In the genomic region with DNA sequence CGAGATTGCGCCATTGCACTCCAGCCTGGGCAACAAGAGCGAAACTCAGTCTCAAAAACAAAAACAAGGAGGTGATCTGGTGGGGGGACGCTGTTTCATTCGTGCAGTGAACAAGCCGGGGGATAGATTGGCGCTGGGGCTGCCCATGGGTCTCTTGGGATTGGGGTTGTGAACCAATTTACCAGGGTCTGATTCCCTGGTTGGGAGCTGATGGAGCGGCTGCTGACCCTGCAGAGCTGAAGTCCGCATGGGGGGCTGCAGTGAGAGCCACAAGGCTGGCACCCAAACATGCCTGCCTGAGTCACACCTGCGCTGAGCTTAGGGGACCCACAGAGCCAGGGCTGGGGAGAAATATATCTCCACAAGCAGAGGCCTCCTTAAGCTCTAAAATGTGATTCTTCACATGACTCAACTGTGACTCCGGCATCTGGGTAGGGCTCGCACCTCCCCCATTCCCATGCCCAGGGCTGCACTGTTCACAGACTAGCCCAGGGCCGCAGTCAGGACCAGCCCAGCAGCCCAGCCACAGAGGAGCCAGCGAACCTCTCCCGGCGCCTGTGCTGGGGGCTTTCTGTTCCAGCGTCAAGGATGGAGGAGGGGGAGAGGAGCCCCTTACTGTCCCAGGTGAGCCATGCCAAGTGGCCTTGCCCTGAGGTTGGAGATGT, we compare ENCODE assay signal across 12 cellular contexts. TPM values are rescaled to one million over a fixed set of nuclear protein-coding genes. Genes with fewer than 3 reads are reported as not detected.
A peak's percentile ranks its signal among the peaks of the same experiment; 100 is the strongest.
DNase-seq lines count a peak whose midpoint lies in the region; ATAC-seq, FAIRE-seq and TF ChIP-seq lines count a peak whose summit lies in the region.
"Had no signal": no experiment of that assay in that cellular context is flagged by ENCODE, and none has a peak within 500 bp of the region (broad histone marks: within the 10 kb centered on the region; RNA-seq: fewer than 3 reads in every experiment).

No MANE protein-coding gene starts in this region.

- H3K27ac ChIP-seq in A549 (peak overlapping the region; percentile 59 to 84), HCT116 (ENCODE audit: low read depth, low read length) (no peak overlapping the region), WERI-Rb-1 (no peak overlapping the region; the same call in 1 of the 2 replicates)

- ATAC-seq in A549 (peak; percentile 78 to 86), HCT116 (peak; percentile 71), HG02763 (IDR thresholded peaks at IDR 0.05; ENCODE audit: unreplicated experiment) (no peak)
- ATAC-seq in activated naive CD4-positive, alpha-beta T cell treated with anti-CD3 and anti-CD28 coated beads, Interleukin-2, amount 50 U/mL, for 72 hours, result no peak
- ATAC-seq: stimulated activated effector memory CD8-positive, alpha-beta T cell treated with anti-CD3 and anti-CD28 coated beads, Interleukin-12 subunit alpha, Interleukin-12 subunit beta, amount 100 ng/mL, for 72 hours had no signal

- no peaks in the 10 kb centered on the region for H3K9me2 ChIP-seq in HCT116 (ENCODE audit: insufficient read depth)

- no peaks in the 10 kb centered on the region for H3K9me3 Mint-ChIP-seq in activated naive CD4-positive, alpha-beta T cell treated with anti-CD3 and anti-CD28 coated beads, Interleukin-2, amount 50 U/mL, for 72 hours
- H3K9me3 Mint-ChIP-seq: nephron progenitor cell; stimulated activated effector memory CD8-positive, alpha-beta T cell treated with anti-CD3 and anti-CD28 coated beads, Interleukin-12 subunit alpha, Interleukin-12 subunit beta, amount 100 ng/mL, for 72 hours had no signal

- TF ChIP-seq RAD21 in A549 (conservative IDR thresholded peaks at IDR 0.05 in 1 of 2, IDR thresholded peaks at IDR 0.05 in 1 of 2), result no peak
- no peak for TF ChIP-seq RAD21 in HCT116 (IDR thresholded peaks at IDR 0.05; ENCODE audit: low read depth)

- TF ChIP-seq CTCF in A549 (IDR thresholded peaks at IDR 0.05) (no peak), HCT116 (IDR thresholded peaks at IDR 0.05 in 2 of 3, conservative IDR thresholded peaks at IDR 0.05 in 1 of 3; ENCODE audit: borderline replicate concordance in 1 of 3, insufficient read depth in 1 of 3, low read depth in 2 of 3, low read length in 2 of 3) (no peak), WERI-Rb-1 (IDR thresholded peaks at IDR 0.05; ENCODE audit: low read depth, low read length) (no peak), fibroblast of villous mesenchyme (IDR thresholded peaks at IDR 0.05; ENCODE audit: insufficient read depth, low read depth, low read length) (no peak), GM10248 (IDR thresholded peaks at IDR 0.05; ENCODE audit: control extremely low read depth, extremely low read depth, low read depth, missing control alignments) (no peak)

- peaks cover 16% of the 10 kb centered on the region for H3K4me1 ChIP-seq in A549
- peaks cover 4 to 31% of the 10 kb centered on the region in 2 experiments for H3K4me1 ChIP-seq in HCT116 (ENCODE audit: control insufficient read depth in 1 of 2, insufficient read depth in 2 of 2, low read length in 2 of 2)

- no TSS peak for BruUV-seq in HCT116 (replicated peaks; lab: Mats Ljungman, UMichigan)

- no peak for TF ChIP-seq EP300 in A549 (IDR thresholded peaks at IDR 0.05)

- H3K9me3 ChIP-seq in A549, result no peaks in the 10 kb centered on the region
- no peaks in the 10 kb centered on the region for H3K9me3 ChIP-seq in HCT116 (ENCODE audit: control insufficient read depth in 1 of 2, insufficient read depth in 1 of 2, low read depth in 1 of 2, low read length in 2 of 2)
- no peaks in the 10 kb centered on the region for H3K9me3 ChIP-seq in WERI-Rb-1 (ENCODE audit: severe bottlenecking)

- POLR2A ChIA-PET in A549 (lab: Yijun Ruan, JAX) (interaction anchor here (0.8 to 1.1 kb wide), 3 partner anchors 8 to 61 kb away, joined by 3 read pairs; partner anchors contain the start of gene MRPL12), HCT116 (lab: Charles Lee) (interaction anchor here (0.6 kb wide), 1 partner anchor 105 kb away, joined by 5 read pairs; no protein-coding TSS in a partner anchor), GM10248 (lab: Yijun Ruan, JAX) (no interaction called here)

- H3K4me3 ChIP-seq in A549 (no peak overlapping the region), HCT116 (replicated peaks in 1 of 2; ENCODE audit: low read depth in 1 of 2, low read length in 2 of 2) (no peak overlapping the region), WERI-Rb-1 (ENCODE audit: low read depth, low read length) (no peak overlapping the region), fibroblast of villous mesenchyme (ENCODE audit: low read depth, low read length) (no peak overlapping the region)

- no peaks in the 10 kb centered on the region for H3K79me2 ChIP-seq in HCT116 (ENCODE audit: insufficient read depth, low read length)

- CTCF ChIA-PET in A549 (lab: Yijun Ruan, JAX), result interaction anchor here (1.7 to 2.2 kb wide), 2 partner anchors 18 to 40 kb away, joined by 5 to 6 read pairs; no protein-coding TSS in a partner anchor
- CTCF ChIA-PET in HCT116 (lab: Charles Lee), result no interaction called here
- CTCF ChIA-PET in GM10248 (lab: Yijun Ruan, JAX), result no interaction called here

- H3K27ac Mint-ChIP-seq in activated naive CD4-positive, alpha-beta T cell treated with anti-CD3 and anti-CD28 coated beads, Interleukin-2, amount 50 U/mL, for 72 hours, result no peak overlapping the region
- H3K27ac Mint-ChIP-seq: nephron progenitor cell; stimulated activated effector memory CD8-positive, alpha-beta T cell treated with anti-CD3 and anti-CD28 coated beads, Interleukin-12 subunit alpha, Interleukin-12 subunit beta, amount 100 ng/mL, for 72 hours had no signal

- H4K20me1 ChIP-seq in HCT116 (ENCODE audit: insufficient read depth), result no peaks in the 10 kb centered on the region

- H3K36me3 Mint-ChIP-seq in activated naive CD4-positive, alpha-beta T cell treated with anti-CD3 and anti-CD28 coated beads, Interleukin-2, amount 50 U/mL, for 72 hours, result no peaks in the 10 kb centered on the region
- H3K36me3 Mint-ChIP-seq: stimulated activated effector memory CD8-positive, alpha-beta T cell treated with anti-CD3 and anti-CD28 coated beads, Interleukin-12 subunit alpha, Interleukin-12 subunit beta, amount 100 ng/mL, for 72 hours had no signal

- no peak for TF ChIP-seq POLR2A in A549 (IDR thresholded peaks at IDR 0.05; ENCODE audit: low read length)
- no peak for TF ChIP-seq POLR2A in HCT116 (IDR thresholded peaks at IDR 0.05; ENCODE audit: borderline replicate concordance, extremely low read depth, insufficient read depth, insufficient read length)

- RAD21 ChIA-PET in HCT116 (lab: Charles Lee; ENCODE audit: low non-redundant PET in 1 of 2, low total read pairs in 2 of 2, uncharacterized antibody in 2 of 2, unreplicated experiment in 2 of 2), result no interaction called here

- 74% methylated on average over 17 of the region's 17 CpGs for WGBS in A549 (ENCODE audit: missing lambda C conversion rate)

- DNase-seq in A549 (ENCODE audit: low read depth in 1 of 2, low spot score in 1 of 2) (peak; percentile 50 to 86), HCT116 (ENCODE audit: low read depth, low spot score) (no peak), WERI-Rb-1 (peak; percentile 36), fibroblast of villous mesenchyme (ENCODE audit: low read depth) (peak; percentile 61), GM10248 (ENCODE audit: extremely low spot score) (no peak), SHP77 (lab: John Stamatoyannopoulos, UW) (no peak)
- DNase-seq in activated naive CD4-positive, alpha-beta T cell treated with anti-CD3 and anti-CD28 coated beads, Interleukin-2, amount 50 U/mL, for 72 hours (ENCODE audit: low spot score in 2 of 2), result no peak
- DNase-seq: amygdala, NCI-H69, nephron progenitor cell had no signal

- intact Hi-C loops in HCT116 (cut with micrococcal nuclease), result no loop called here

- H3K4me2 ChIP-seq in A549 (peak overlapping the region; percentile 42), HCT116 (ENCODE audit: low read length) (peak overlapping the region; percentile 42)

- FAIRE-seq in A549 (lab: Jason Lieb, UNC), result no peak

- H2AFZ ChIP-seq in HCT116 (ENCODE audit: low read depth, low read length, poor library complexity, severe bottlenecking), result no peak overlapping the region

- H3K27me3 ChIP-seq in HCT116 (ENCODE audit: insufficient read depth, low read length) (no peaks in the 10 kb centered on the region), WERI-Rb-1 (ENCODE audit: insufficient read depth, low read depth, severe bottlenecking) (no peaks in the 10 kb centered on the region)

- peak overlapping the region; percentile 26 for H3K9ac ChIP-seq in HCT116 (ENCODE audit: low read length)

- no peaks in the 10 kb centered on the region for H3K36me3 ChIP-seq in HCT116 (ENCODE audit: control insufficient read depth in 1 of 2, insufficient read depth in 2 of 2, low read length in 2 of 2)
- no peaks in the 10 kb centered on the region for H3K36me3 ChIP-seq in WERI-Rb-1

RNA-seq across cellular contexts. Expression of gene TSPAN10, which starts 5.0 kb away (rescaled TPM):
- polyA plus RNA-seq in A549 (2011; rRNA removed) (1.4 and 1.7 TPM in 2 replicates), A549 (2017; fragmentation: RNase III; extraction: RNeasy Plus Mini Kit Qiagen cat#74134 plus additional on column Dnase treatment) (5.4 to 7.1 TPM (median 6.3 TPM) in 3 replicates)
- 1.9 and 3.2 TPM in 2 replicates for polyA plus RNA-seq in A549 (2012; cell fraction: cytosol; rRNA removed)
- polyA plus RNA-seq in A549 (2012; cell fraction: nucleus; rRNA removed), result 6.9 and 10.5 TPM in 2 replicates
- 1.3 and 1.4 TPM in 2 replicates for polyA minus RNA-seq in A549 (2011; rRNA and poly(A)+ RNA removed)
- total RNA-seq in HCT116 (2021; ENCODE audit: unreplicated experiment) (2.3 TPM), fibroblast of villous mesenchyme (1.7 and 2.3 TPM in 2 replicates)
- 0.80 and 1.1 TPM in 2 replicates for polyA plus RNA-seq in HCT116 (2012)
- total RNA-seq in activated naive CD4-positive, alpha-beta T cell treated with anti-CD3 and anti-CD28 coated beads, Interleukin-2, amount 50 U/mL, for 72 hours, result under 1 TPM; 0.56 to 0.75 TPM

RNA-seq across cellular contexts. Expression of gene NPLOC4, which starts 5.0 kb away (rescaled TPM):
- polyA plus RNA-seq in A549 (2011; rRNA removed) (101 and 130 TPM in 2 replicates), A549 (2017; fragmentation: RNase III; extraction: RNeasy Plus Mini Kit Qiagen cat#74134 plus additional on column Dnase treatment) (91.1 to 98.5 TPM (median 92.2 TPM) in 3 replicates)
- 115 and 145 TPM in 2 replicates for polyA plus RNA-seq in A549 (2012; cell fraction: cytosol; rRNA removed)
- 218 and 236 TPM in 2 replicates for polyA plus RNA-seq in A549 (2012; cell fraction: nucleus; rRNA removed)
- 165 and 281 TPM in 2 replicates for polyA minus RNA-seq in A549 (2011; rRNA and poly(A)+ RNA removed)
- total RNA-seq in HCT116 (2021; ENCODE audit: unreplicated experiment) (137 TPM), fibroblast of villous mesenchyme (96.7 and 108 TPM in 2 replicates)
- 71.3 and 75.9 TPM in 2 replicates for polyA plus RNA-seq in HCT116 (2012)
- 100 to 1,000 TPM in 1 of 2 donors, 10 to 100 TPM in 1; 67.3 to 173 TPM for total RNA-seq in activated naive CD4-positive, alpha-beta T cell treated with anti-CD3 and anti-CD28 coated beads, Interleukin-2, amount 50 U/mL, for 72 hours

RNA-seq across cellular contexts. Expression of gene PDE6G, which starts 14.4 kb away (rescaled TPM):
- polyA plus RNA-seq in A549 (2011; rRNA removed), result 1.0 and 1.2 TPM in 2 replicates
- 1.5 and 3.3 TPM in 2 replicates for polyA plus RNA-seq in A549 (2012; cell fraction: cytosol; rRNA removed)
- 2.0 and 3.5 TPM in 2 replicates for polyA plus RNA-seq in A549 (2012; cell fraction: nucleus; rRNA removed)
- polyA plus RNA-seq in A549 (2017; fragmentation: RNase III; extraction: RNeasy Plus Mini Kit Qiagen cat#74134 plus additional on column Dnase treatment), result 0.90 to 2.0 TPM (median 1.2 TPM) in 3 replicates
- 1.0 and 3.3 TPM in 2 replicates for polyA minus RNA-seq in A549 (2011; rRNA and poly(A)+ RNA removed)
- not detected for total RNA-seq in HCT116 (2021; ENCODE audit: unreplicated experiment)
- 0.10 TPM in 1 of 2 replicates, not detected in the other for polyA plus RNA-seq in HCT116 (2012)
- total RNA-seq in fibroblast of villous mesenchyme, result not detected in 2 replicates
- total RNA-seq in activated naive CD4-positive, alpha-beta T cell treated with anti-CD3 and anti-CD28 coated beads, Interleukin-2, amount 50 U/mL, for 72 hours, result 1 to 10 TPM; 5.8 to 8.1 TPM

RNA-seq across cellular contexts. Expression of gene OXLD1, which starts 24.4 kb away (rescaled TPM):
- polyA plus RNA-seq in A549 (2011; rRNA removed) (34.6 and 38.7 TPM in 2 replicates), A549 (2017; fragmentation: RNase III; extraction: RNeasy Plus Mini Kit Qiagen cat#74134 plus additional on column Dnase treatment) (43.9 to 47.7 TPM (median 47.1 TPM) in 3 replicates)
- polyA plus RNA-seq in A549 (2012; cell fraction: cytosol; rRNA removed), result 109 and 124 TPM in 2 replicates
- polyA plus RNA-seq in A549 (2012; cell fraction: nucleus; rRNA removed), result 94.2 and 127 TPM in 2 replicates
- polyA minus RNA-seq in A549 (2011; rRNA and poly(A)+ RNA removed), result 7.2 and 7.7 TPM in 2 replicates
- total RNA-seq in HCT116 (2021; ENCODE audit: unreplicated experiment) (75.9 TPM), fibroblast of villous mesenchyme (23.7 and 28.0 TPM in 2 replicates)
- 79.6 and 84.0 TPM in 2 replicates for polyA plus RNA-seq in HCT116 (2012)
- 10 to 100 TPM; 20.1 to 43.7 TPM for total RNA-seq in activated naive CD4-positive, alpha-beta T cell treated with anti-CD3 and anti-CD28 coated beads, Interleukin-2, amount 50 U/mL, for 72 hours

RNA-seq across cellular contexts. Expression of gene CCDC137, which starts 24.6 kb away (rescaled TPM):
- 16.6 and 22.6 TPM in 2 replicates for polyA plus RNA-seq in A549 (2011; rRNA removed)
- 53.4 and 55.6 TPM in 2 replicates for polyA plus RNA-seq in A549 (2012; cell fraction: cytosol; rRNA removed)
- 43.4 and 48.9 TPM in 2 replicates for polyA plus RNA-seq in A549 (2012; cell fraction: nucleus; rRNA removed)
- polyA plus RNA-seq in A549 (2017; fragmentation: RNase III; extraction: RNeasy Plus Mini Kit Qiagen cat#74134 plus additional on column Dnase treatment), result 55.0 to 59.7 TPM (median 55.6 TPM) in 3 replicates
- polyA minus RNA-seq in A549 (2011; rRNA and poly(A)+ RNA removed), result 5.5 TPM in 2 replicates
- 77.5 TPM for total RNA-seq in HCT116 (2021; ENCODE audit: unreplicated experiment)
- polyA plus RNA-seq in HCT116 (2012), result 39.7 and 42.4 TPM in 2 replicates
- 7.8 and 10.0 TPM in 2 replicates for total RNA-seq in fibroblast of villous mesenchyme
- 10 to 100 TPM; 35.0 to 38.7 TPM for total RNA-seq in activated naive CD4-positive, alpha-beta T cell treated with anti-CD3 and anti-CD28 coated beads, Interleukin-2, amount 50 U/mL, for 72 hours

Comparison
In these comparisons a context has a peak if more than half of its experiments do, and no peak if none do; other contexts are left out.
1. ATAC-seq: peak in A549 (2 of 2) and HCT116 (single experiment); none in activated naive CD4-positive, alpha-beta T cell treated with anti-CD3 and anti-CD28 coated beads, Interleukin-2, amount 50 U/mL, for 72 hours (0 of 2) and HG02763 (single experiment).
2. DNase-seq: peak in A549 (2 of 2), WERI-Rb-1 (single experiment) and fibroblast of villous mesenchyme (single experiment); none in HCT116 (single experiment), activated naive CD4-positive, alpha-beta T cell treated with anti-CD3 and anti-CD28 coated beads, Interleukin-2, amount 50 U/mL, for 72 hours (0 of 2), GM10248 (single experiment) and SHP77 (0 of 2).
3. H3K27ac ChIP-seq: peak in A549 (2 of 2); none in HCT116 (single experiment) and WERI-Rb-1 (single experiment).